1 cellular context compared by ENCODE assay signal in genomic region chr16:89842471-89843408, GRCh38.
TF ChIP-seq lines count a peak whose summit lies in the region.

No MANE protein-coding gene starts in this region.

TF ChIP-seq in HepG2, 621 proteins besides CTCF, POLR2A, EP300 and RAD21 (continued from another document):
- TF ChIP-seq, protein P1, sequence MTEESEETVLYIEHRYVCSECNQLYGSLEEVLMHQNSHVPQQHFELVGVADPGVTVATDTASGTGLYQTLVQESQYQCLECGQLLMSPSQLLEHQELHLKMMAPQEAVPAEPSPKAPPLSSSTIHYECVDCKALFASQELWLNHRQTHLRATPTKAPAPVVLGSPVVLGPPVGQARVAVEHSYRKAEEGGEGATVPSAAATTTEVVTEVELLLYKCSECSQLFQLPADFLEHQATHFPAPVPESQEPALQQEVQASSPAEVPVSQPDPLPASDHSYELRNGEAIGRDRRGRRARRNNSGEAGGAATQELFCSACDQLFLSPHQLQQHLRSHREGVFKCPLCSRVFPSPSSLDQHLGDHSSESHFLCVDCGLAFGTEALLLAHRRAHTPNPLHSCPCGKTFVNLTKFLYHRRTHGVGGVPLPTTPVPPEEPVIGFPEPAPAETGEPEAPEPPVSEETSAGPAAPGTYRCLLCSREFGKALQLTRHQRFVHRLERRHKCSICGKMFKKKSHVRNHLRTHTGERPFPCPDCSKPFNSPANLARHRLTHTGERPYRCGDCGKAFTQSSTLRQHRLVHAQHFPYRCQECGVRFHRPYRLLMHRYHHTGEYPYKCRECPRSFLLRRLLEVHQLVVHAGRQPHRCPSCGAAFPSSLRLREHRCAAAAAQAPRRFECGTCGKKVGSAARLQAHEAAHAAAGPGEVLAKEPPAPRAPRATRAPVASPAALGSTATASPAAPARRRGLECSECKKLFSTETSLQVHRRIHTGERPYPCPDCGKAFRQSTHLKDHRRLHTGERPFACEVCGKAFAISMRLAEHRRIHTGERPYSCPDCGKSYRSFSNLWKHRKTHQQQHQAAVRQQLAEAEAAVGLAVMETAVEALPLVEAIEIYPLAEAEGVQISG (CRISPR knock-in tag; IDR thresholded peaks at IDR 0.05): peak; percentile 40; the same call in 1 of the 2 replicates
- TF ChIP-seq, protein P2, sequence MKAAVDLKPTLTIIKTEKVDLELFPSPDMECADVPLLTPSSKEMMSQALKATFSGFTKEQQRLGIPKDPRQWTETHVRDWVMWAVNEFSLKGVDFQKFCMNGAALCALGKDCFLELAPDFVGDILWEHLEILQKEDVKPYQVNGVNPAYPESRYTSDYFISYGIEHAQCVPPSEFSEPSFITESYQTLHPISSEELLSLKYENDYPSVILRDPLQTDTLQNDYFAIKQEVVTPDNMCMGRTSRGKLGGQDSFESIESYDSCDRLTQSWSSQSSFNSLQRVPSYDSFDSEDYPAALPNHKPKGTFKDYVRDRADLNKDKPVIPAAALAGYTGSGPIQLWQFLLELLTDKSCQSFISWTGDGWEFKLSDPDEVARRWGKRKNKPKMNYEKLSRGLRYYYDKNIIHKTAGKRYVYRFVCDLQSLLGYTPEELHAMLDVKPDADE (CRISPR knock-in tag; IDR thresholded peaks at IDR 0.05): no peak
- peak; percentile 60; the same call in 1 of the 2 replicates for TF ChIP-seq SSRP1 (CRISPR knock-in tag; IDR thresholded peaks at IDR 0.05)
- no peak for TF ChIP-seq CBX2 (IDR thresholded peaks at IDR 0.05; ENCODE audit: low read depth, low read length)
- no peak for TF ChIP-seq CBX2 (CRISPR knock-in tag; IDR thresholded peaks at IDR 0.05; ENCODE audit: low read depth)
